11 cellular contexts compared by ENCODE assay signal in the genomic region with DNA sequence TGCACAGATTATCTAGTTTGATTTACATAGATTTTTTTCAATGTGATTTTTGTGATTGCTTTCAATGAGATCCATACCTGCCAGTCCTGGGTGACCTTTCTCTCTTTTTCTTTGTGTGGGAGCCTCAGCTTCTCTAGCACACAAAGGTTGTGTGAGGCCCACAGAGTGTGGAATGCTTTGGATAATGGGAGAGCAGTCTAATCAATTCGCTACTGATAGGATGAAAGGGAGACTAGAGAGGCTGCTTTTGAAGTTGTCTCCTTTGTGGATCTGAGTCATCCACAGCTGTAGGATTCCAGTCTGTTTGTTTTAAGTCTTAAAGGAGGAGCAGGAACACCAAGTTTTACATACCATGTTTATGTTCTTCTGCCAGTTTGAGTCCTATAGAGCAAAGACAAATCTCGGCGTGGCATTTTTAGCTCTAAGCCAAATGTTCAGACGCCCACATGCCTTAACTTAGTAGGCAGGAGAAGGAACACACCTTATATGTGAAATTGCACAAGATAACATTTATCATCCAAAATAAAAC.
DNase-seq lines count a peak whose midpoint lies in the region; ATAC-seq, FAIRE-seq and TF ChIP-seq lines count a peak whose summit lies in the region.
"Had no signal": no experiment of that assay in that cellular context is flagged by ENCODE, and none has a peak within 500 bp of the region (broad histone marks: within the 10 kb centered on the region; RNA-seq: fewer than 3 reads in every experiment).

No MANE protein-coding gene starts in this region.

- H4K20me1 ChIP-seq in H1 (replicated peaks in 1 of 2; ENCODE audit: control insufficient read depth in 1 of 2, insufficient read depth in 2 of 2, low read length in 2 of 2) = no peaks in the 10 kb centered on the region

- H3K27me3 Mint-ChIP-seq in stimulated activated naive B cell treated with anti-CD40 and anti-IgM and Interleukin-4, amounts not matched to agents 10 μg/mL and 1 μg/mL and 100 μg/mL, for 72 hours = peaks cover 0 to 6% of the 10 kb centered on the region in 2 donors

- H3K36me3 ChIP-seq in H1 (ENCODE audit: control insufficient read depth in 2 of 4, insufficient read depth in 4 of 4, low read length in 3 of 4) = no peaks in the 10 kb centered on the region

- no peaks in the 10 kb centered on the region for H3K27me3 ChIP-seq in H1 (replicated peaks in 1 of 4; ENCODE audit: control insufficient read depth in 3 of 4, extremely low read depth in 1 of 4, insufficient read depth in 3 of 4, low read length in 3 of 4)

- H3K23ac ChIP-seq in H1 (ENCODE audit: insufficient read length) = no peak overlapping the region

- no peak overlapping the region for H3K18ac ChIP-seq in H1 (ENCODE audit: extremely low read depth, low read length)

- DNase-seq in Caki2 (ENCODE audit: low read depth) (peak; percentile 32), NCI-H460 (ENCODE audit: extremely low read depth, low read depth) (peak; percentile 6), H1 (ENCODE audit: low read depth in 1 of 2, low spot score in 2 of 2) (no peak), myocyte (ENCODE audit: low read depth) (peak; percentile 26), UCSD-AML1 (lab: John Stamatoyannopoulos, UW; ENCODE audit: unreplicated experiment) (no peak)
- no peak for DNase-seq in stimulated activated naive B cell treated with anti-CD40 and anti-IgM and Interleukin-4, amounts not matched to agents 10 μg/mL and 1 μg/mL and 100 μg/mL, for 72 hours
- DNase-seq: activated CD4-positive, CD25-positive, alpha-beta regulatory T cell; aorta; NCI-H526 had no signal

- no peak overlapping the region for H4K8ac ChIP-seq in H1 (ENCODE audit: extremely low read depth, insufficient read depth, low read length)

- no peaks in the 10 kb centered on the region for H3K79me1 ChIP-seq in H1 (ENCODE audit: low read depth, low read length)

- no peak overlapping the region for H2BK5ac ChIP-seq in H1 (ENCODE audit: low read depth, low read length)

- no peaks in the 10 kb centered on the region for H3K9me3 Mint-ChIP-seq in stimulated activated naive B cell treated with anti-CD40 and anti-IgM and Interleukin-4, amounts not matched to agents 10 μg/mL and 1 μg/mL and 100 μg/mL, for 72 hours

- peak in 1 of 2 experiments; percentile 15; a peak in 1 of 3 replicates for TF ChIP-seq EP300 in H1 (IDR thresholded peaks at IDR 0.05; ENCODE audit: borderline replicate concordance in 1 of 2, low read depth in 2 of 2, low read length in 2 of 2)

- no peak for TF ChIP-seq CTCF in H1 (IDR thresholded peaks at IDR 0.05; ENCODE audit: control extremely low read depth in 1 of 3, insufficient read depth in 1 of 3, low read depth in 1 of 3, low read length in 3 of 3)

- no peak overlapping the region for H3K4ac ChIP-seq in H1 (replicated peaks; ENCODE audit: insufficient read length, low read depth, low read length)

- no peak overlapping the region for H2AK5ac ChIP-seq in H1 (ENCODE audit: low read depth, low read length)

- no peak for ATAC-seq in GM19395 (IDR thresholded peaks at IDR 0.05; ENCODE audit: unreplicated experiment)
- no peak for ATAC-seq in GM21367 (IDR thresholded peaks at IDR 0.05; ENCODE audit: unreplicated experiment)
- no peak for ATAC-seq in stimulated activated naive B cell treated with anti-CD40 and anti-IgM and Interleukin-4, amounts not matched to agents 10 μg/mL and 1 μg/mL and 100 μg/mL, for 72 hours (replicated peaks)

- no peak overlapping the region; the same call in 1 of the 2 replicates for H2AFZ ChIP-seq in H1 (ENCODE audit: low read length)

- no peak for TF ChIP-seq POLR2A in H1 (IDR thresholded peaks at IDR 0.05; ENCODE audit: control extremely low read depth in 1 of 2, low read depth in 2 of 2, low read length in 2 of 2)

- H3K4me2 ChIP-seq in H1 (ENCODE audit: insufficient read depth in 1 of 2, low read depth in 2 of 2, low read length in 2 of 2) = peak overlapping the region; percentile 15 to 46; a peak in 2 of 4 replicates

- in situ Hi-C loops in Caki2 (cut with HindIII; ENCODE audit: low pct_unique_long_range_greater_than_20kb, low sequenced_read_pairs) = no loop called here

- H4K91ac ChIP-seq in H1 (replicated peaks; ENCODE audit: insufficient read length, low read length) = no peak overlapping the region

- no peak overlapping the region for H3K4me3 ChIP-seq in H1 (ENCODE audit: extremely low read depth in 1 of 4, insufficient read depth in 2 of 4, low read depth in 3 of 4, low read length in 4 of 4)

- no peak overlapping the region for H3K27ac ChIP-seq in H1 (ENCODE audit: low read depth, low read length)

- H3K14ac ChIP-seq in H1 (ENCODE audit: insufficient read length) = no peak overlapping the region

- H3K4me1 ChIP-seq in H1 (replicated peaks in 1 of 4; ENCODE audit: control insufficient read depth in 3 of 4, insufficient read depth in 4 of 4, low read length in 3 of 4) = peaks cover 0 to 14% (median 10%) of the 10 kb centered on the region in 4 experiments; a peak in 4 of 7 replicates

- POLR2A ChIA-PET in H1 (lab: Charles Lee; ENCODE audit: partially characterized antibody) = no interaction called here

- H3K56ac ChIP-seq in H1 (replicated peaks; ENCODE audit: insufficient read length, low read depth, low read length) = no peak overlapping the region

- H3K36me3 Mint-ChIP-seq in stimulated activated naive B cell treated with anti-CD40 and anti-IgM and Interleukin-4, amounts not matched to agents 10 μg/mL and 1 μg/mL and 100 μg/mL, for 72 hours = no peaks in the 10 kb centered on the region

- no peaks in the 10 kb centered on the region for H3K9me3 ChIP-seq in H1 (ENCODE audit: insufficient read depth in 2 of 2, low read depth in 1 of 2, low read length in 1 of 2)

- no peaks in the 10 kb centered on the region for H3K23me2 ChIP-seq in H1 (ENCODE audit: low read depth, low read length)

- no peaks in the 10 kb centered on the region for H3K4me1 Mint-ChIP-seq in stimulated activated naive B cell treated with anti-CD40 and anti-IgM and Interleukin-4, amounts not matched to agents 10 μg/mL and 1 μg/mL and 100 μg/mL, for 72 hours

- no peak overlapping the region for H2BK15ac ChIP-seq in H1 (ENCODE audit: low read length)

- H2BK120ac ChIP-seq in H1 (replicated peaks; ENCODE audit: low read depth, low read length) = no peak overlapping the region

- H3K27ac Mint-ChIP-seq in stimulated activated naive B cell treated with anti-CD40 and anti-IgM and Interleukin-4, amounts not matched to agents 10 μg/mL and 1 μg/mL and 100 μg/mL, for 72 hours = no peak overlapping the region

- H4K5ac ChIP-seq in H1 (ENCODE audit: insufficient read length, low read depth, low read length) = no peak overlapping the region

- CTCF ChIA-PET in H1 (lab: Charles Lee; ENCODE audit: partially characterized antibody) = interaction anchor here (0.9 to 1.7 kb wide), 3 partner anchors 331 to 498 kb away, joined by 3 to 4 read pairs (median 3); no protein-coding TSS in a partner anchor

- 68% methylated on average over 4 of the region's 4 CpGs; no CpG with 5 or more reads in 1 of the 2 experiments for WGBS in H1 (ENCODE audit: extremely low coverage in 1 of 2, insufficient coverage in 1 of 2, insufficient read length in 1 of 2, insufficient replicate concordance in 2 of 2, low coverage in 1 of 2, low lambda C conversion rate in 2 of 2, missing lambda C conversion rate in 1 of 2), 2 experiments

- TF ChIP-seq RAD21 in H1 (IDR thresholded peaks at IDR 0.05 in 1 of 2, conservative IDR thresholded peaks at IDR 0.05 in 1 of 2; ENCODE audit: low read depth in 2 of 2, low read length in 2 of 2) = no peak

- peak; percentile 19 for FAIRE-seq in H1 (lab: Jason Lieb, UNC)

- no peak overlapping the region; the same call in 1 of the 2 replicates for H2BK12ac ChIP-seq in H1 (ENCODE audit: low read depth, low read length)

- H2BK20ac ChIP-seq in H1 (ENCODE audit: low read length) = no peak overlapping the region

- H3K4me3 Mint-ChIP-seq in stimulated activated naive B cell treated with anti-CD40 and anti-IgM and Interleukin-4, amounts not matched to agents 10 μg/mL and 1 μg/mL and 100 μg/mL, for 72 hours = no peak overlapping the region

- H3K9ac ChIP-seq in H1 (replicated peaks in 1 of 4; ENCODE audit: extremely low read depth in 1 of 4, low read depth in 3 of 4, low read length in 3 of 4) = no peak overlapping the region

- H3K79me2 ChIP-seq in H1 (ENCODE audit: control insufficient read depth in 1 of 2, insufficient read depth in 2 of 2, low read length in 2 of 2) = no peaks in the 10 kb centered on the region

TF ChIP-seq in H1, 55 proteins besides CTCF, POLR2A, EP300 and RAD21:
- TF ChIP-seq JUND (IDR thresholded peaks at IDR 0.05; ENCODE audit: low read length) (peak; percentile 82; the same call in 1 of the 2 replicates), NANOG (IDR thresholded peaks at IDR 0.05; ENCODE audit: insufficient read depth, low read depth, low read length, poor library complexity, severe bottlenecking) (peak; percentile 94), SP4 (IDR thresholded peaks at IDR 0.05; ENCODE audit: low read length) (no peak), TCF12 (IDR thresholded peaks at IDR 0.05; ENCODE audit: low read depth, low read length) (0 out of 2 replicates have a peak, but pooled peaks have one; percentile 35), TEAD4 (IDR thresholded peaks at IDR 0.05; ENCODE audit: low read depth, low read length) (peak; percentile 49; the same call in 1 of the 2 replicates), HDAC6 (IDR thresholded peaks at IDR 0.05; ENCODE audit: low read depth, low read length) (no peak), SAP30 (IDR thresholded peaks at IDR 0.05; ENCODE audit: insufficient read depth, insufficient replicate concordance, low read length) (no peak), HDAC2 (IDR thresholded peaks at IDR 0.05; ENCODE audit: borderline replicate concordance in 1 of 2, low read depth in 2 of 2, low read length in 2 of 2) (0 out of 4 replicates have a peak, but pooled peaks of 1 of the 2 experiments have one; percentile 15)

Comparison
In these comparisons a context has a peak if more than half of its experiments do, and no peak if none do; other contexts are left out.
1. DNase-seq: peak in Caki2 (single experiment), NCI-H460 (single experiment) and myocyte (single experiment); none in H1 (0 of 2), stimulated activated naive B cell treated with anti-CD40 and anti-IgM and Interleukin-4, amounts not matched to agents 10 μg/mL and 1 μg/mL and 100 μg/mL, for 72 hours (single experiment) and UCSD-AML1 (single experiment).